In genomic region chr15:60840306-60840702, GRCh38 we compare ENCODE assay signal across 1 cellular context.
TF ChIP-seq lines count a peak whose summit lies in the region.

No MANE protein-coding gene starts in this region.

TF ChIP-seq in SK-N-SH treated with all-trans-retinoic acid at 6 μM for 48 hours, 23 proteins besides CTCF, POLR2A, EP300 and RAD21 (continued from another document):
- TF ChIP-seq CSRNP3 (CRISPR knock-in tag; IDR thresholded peaks at IDR 0.05) = no peak
- TF ChIP-seq, protein P1, sequence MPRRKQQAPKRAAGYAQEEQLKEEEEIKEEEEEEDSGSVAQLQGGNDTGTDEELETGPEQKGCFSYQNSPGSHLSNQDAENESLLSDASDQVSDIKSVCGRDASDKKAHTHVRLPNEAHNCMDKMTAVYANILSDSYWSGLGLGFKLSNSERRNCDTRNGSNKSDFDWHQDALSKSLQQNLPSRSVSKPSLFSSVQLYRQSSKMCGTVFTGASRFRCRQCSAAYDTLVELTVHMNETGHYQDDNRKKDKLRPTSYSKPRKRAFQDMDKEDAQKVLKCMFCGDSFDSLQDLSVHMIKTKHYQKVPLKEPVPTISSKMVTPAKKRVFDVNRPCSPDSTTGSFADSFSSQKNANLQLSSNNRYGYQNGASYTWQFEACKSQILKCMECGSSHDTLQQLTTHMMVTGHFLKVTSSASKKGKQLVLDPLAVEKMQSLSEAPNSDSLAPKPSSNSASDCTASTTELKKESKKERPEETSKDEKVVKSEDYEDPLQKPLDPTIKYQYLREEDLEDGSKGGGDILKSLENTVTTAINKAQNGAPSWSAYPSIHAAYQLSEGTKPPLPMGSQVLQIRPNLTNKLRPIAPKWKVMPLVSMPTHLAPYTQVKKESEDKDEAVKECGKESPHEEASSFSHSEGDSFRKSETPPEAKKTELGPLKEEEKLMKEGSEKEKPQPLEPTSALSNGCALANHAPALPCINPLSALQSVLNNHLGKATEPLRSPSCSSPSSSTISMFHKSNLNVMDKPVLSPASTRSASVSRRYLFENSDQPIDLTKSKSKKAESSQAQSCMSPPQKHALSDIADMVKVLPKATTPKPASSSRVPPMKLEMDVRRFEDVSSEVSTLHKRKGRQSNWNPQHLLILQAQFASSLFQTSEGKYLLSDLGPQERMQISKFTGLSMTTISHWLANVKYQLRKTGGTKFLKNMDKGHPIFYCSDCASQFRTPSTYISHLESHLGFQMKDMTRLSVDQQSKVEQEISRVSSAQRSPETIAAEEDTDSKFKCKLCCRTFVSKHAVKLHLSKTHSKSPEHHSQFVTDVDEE (CRISPR knock-in tag; IDR thresholded peaks at IDR 0.05) = no peak
